Comparison of ENCODE assay signal across 26 cellular contexts in genomic region chr9:126462617-126463016, GRCh38.
"Had no signal": no experiment of that assay in that cellular context is flagged by ENCODE, and none has a peak within 500 bp of the region (broad histone marks: within the 10 kb centered on the region; RNA-seq: fewer than 3 reads in every experiment).

No MANE protein-coding gene starts in this region.

- H3K36me3 Mint-ChIP-seq: activated CD4-positive, alpha-beta memory T cell treated with anti-CD3 and anti-CD28 coated beads for 36 hours; activated naive CD4-positive, alpha-beta T cell treated with anti-CD3 and anti-CD28 coated beads, Interleukin-2, amount 50 U/mL, for 24 hours had no signal

- H3K36me3 ChIP-seq: brain microvascular endothelial cell had no signal

- ATAC-seq: activated CD4-positive, alpha-beta T cell treated with anti-CD3 and anti-CD28 coated beads for 36 hours; activated CD8-positive, alpha-beta memory T cell treated with anti-CD3 and anti-CD28 coated beads, Interleukin-2, amount 10 ng/mL, durations not matched to agents 7 days and 5 days; activated CD8-positive, alpha-beta T cell treated with anti-CD3 and anti-CD28 coated beads, Interleukin-2, amount 10 ng/mL, durations not matched to agents 7 days and 5 days; esophagus mucosa had no signal

- H3K27me3 Mint-ChIP-seq: activated CD4-positive, alpha-beta memory T cell treated with anti-CD3 and anti-CD28 coated beads for 36 hours; activated CD4-positive, alpha-beta T cell treated with anti-CD3 and anti-CD28 coated beads for 36 hours; activated CD8-positive, alpha-beta memory T cell treated with anti-CD3 and anti-CD28 coated beads, Interleukin-2, amount 10 ng/mL, durations not matched to agents 7 days and 5 days; activated naive CD4-positive, alpha-beta T cell treated with anti-CD3 and anti-CD28 coated beads, Interleukin-2, amount 50 U/mL, for 24 hours; central memory CD8-positive, alpha-beta T cell had no signal

- DNase-seq: activated CD4-positive, alpha-beta memory T cell treated with anti-CD3 and anti-CD28 coated beads for 36 hours; activated CD4-positive, alpha-beta T cell treated with anti-CD3 and anti-CD28 coated beads for 36 hours; activated CD4-positive, alpha-beta T cell treated with anti-CD3 and anti-CD28 coated beads, Interleukin-2, amount 10 ng/mL, durations not matched to agents 24 days and 14 days; activated CD4-positive, CD25-positive, alpha-beta regulatory T cell; activated CD4-positive, CD25-positive, alpha-beta regulatory T cell treated with anti-CD3 and anti-CD28 coated beads, Interleukin-2, amount 50 U/mL, for 72 hours; activated CD8-positive, alpha-beta memory T cell treated with anti-CD3 and anti-CD28 coated beads, Interleukin-2, amount 10 ng/mL, durations not matched to agents 7 days and 5 days; activated CD8-positive, alpha-beta memory T cell treated with anti-CD3 and anti-CD28 coated beads, Interleukin-2, amount 50 U/mL, for 4 hours; activated CD8-positive, alpha-beta T cell treated with anti-CD3 and anti-CD28 coated beads, Interleukin-2, amount 10 ng/mL, durations not matched to agents 7 days and 5 days; activated effector memory CD4-positive, alpha-beta T cell treated with anti-CD3 and anti-CD28 coated beads, Interleukin-2, amount 50 U/mL, for 16 hours; activated naive CD4-positive, alpha-beta T cell treated with anti-CD3 and anti-CD28 coated beads for 36 hours; activated T-cell treated with anti-CD3 and anti-CD28 coated beads, Interleukin-2, amount 50 U/mL, for 1 hour; activated T-cell treated with anti-CD3 and anti-CD28 coated beads, Interleukin-2, amount 50 U/mL, for 48 hours; amniotic stem cell; anterior cingulate cortex; brain microvascular endothelial cell; cortex of kidney; dermis blood vessel endothelial cell; effector CD8-positive, alpha-beta T cell; foreskin fibroblast; T-helper 1 cell; T-helper 2 cell had no signal

- H3K27ac ChIP-seq: brain microvascular endothelial cell had no signal

- H3K27ac Mint-ChIP-seq: activated CD4-positive, alpha-beta memory T cell treated with anti-CD3 and anti-CD28 coated beads for 36 hours; activated CD4-positive, alpha-beta T cell treated with anti-CD3 and anti-CD28 coated beads for 36 hours; activated CD4-positive, alpha-beta T cell treated with anti-CD3 and anti-CD28 coated beads, Interleukin-2, amount 10 ng/mL, durations not matched to agents 24 days and 14 days; activated CD8-positive, alpha-beta memory T cell treated with anti-CD3 and anti-CD28 coated beads, Interleukin-2, amount 10 ng/mL, durations not matched to agents 7 days and 5 days; activated CD8-positive, alpha-beta T cell treated with anti-CD3 and anti-CD28 coated beads, Interleukin-2, amount 10 ng/mL, durations not matched to agents 7 days and 5 days; activated naive CD4-positive, alpha-beta T cell treated with anti-CD3 and anti-CD28 coated beads for 36 hours; activated naive CD4-positive, alpha-beta T cell treated with anti-CD3 and anti-CD28 coated beads, Interleukin-2, amount 50 U/mL, for 24 hours; activated T-helper 1 cell treated with anti-CD3 and anti-CD28 coated beads, Interleukin-12 subunit alpha, Interleukin-12 subunit beta, Interleukin-2, Interleukin-4 antibody, amounts not matched to agents 30 ng/mL and 10 ng/mL and 1 ng/mL, durations not matched to agents 14 hours and 24 hours and 36 hours; activated T-helper 2 cell treated with anti-CD3 and anti-CD28 coated beads, Interferon-gamma antibody, Interleukin-2, Interleukin-4, amounts not matched to agents 10 μg/mL and 5 μg/mL and 100 μg/mL, durations not matched to agents 14 hours and 24 hours and 36 hours had no signal

- H3K9me3 Mint-ChIP-seq: activated CD4-positive, alpha-beta memory T cell treated with anti-CD3 and anti-CD28 coated beads for 36 hours; activated CD4-positive, alpha-beta T cell treated with anti-CD3 and anti-CD28 coated beads, Interleukin-2, amount 10 ng/mL, durations not matched to agents 24 days and 14 days; activated naive CD4-positive, alpha-beta T cell treated with anti-CD3 and anti-CD28 coated beads for 36 hours; activated naive CD4-positive, alpha-beta T cell treated with anti-CD3 and anti-CD28 coated beads, Interleukin-2, amount 50 U/mL, for 24 hours; activated T-helper 1 cell treated with anti-CD3 and anti-CD28 coated beads, Interleukin-12 subunit alpha, Interleukin-12 subunit beta, Interleukin-2, Interleukin-4 antibody, amounts not matched to agents 30 ng/mL and 10 ng/mL and 1 ng/mL, durations not matched to agents 14 hours and 24 hours and 36 hours; activated T-helper 2 cell treated with anti-CD3 and anti-CD28 coated beads, Interferon-gamma antibody, Interleukin-2, Interleukin-4, amounts not matched to agents 10 μg/mL and 5 μg/mL and 100 μg/mL, durations not matched to agents 14 hours and 24 hours and 36 hours; central memory CD8-positive, alpha-beta T cell had no signal

- H3K27me3 ChIP-seq: brain microvascular endothelial cell had no signal

- H3K4me3 Mint-ChIP-seq: activated CD4-positive, alpha-beta memory T cell treated with anti-CD3 and anti-CD28 coated beads for 36 hours; activated CD4-positive, alpha-beta T cell treated with anti-CD3 and anti-CD28 coated beads for 36 hours; activated CD4-positive, alpha-beta T cell treated with anti-CD3 and anti-CD28 coated beads, Interleukin-2, amount 10 ng/mL, durations not matched to agents 24 days and 14 days; activated CD8-positive, alpha-beta memory T cell treated with anti-CD3 and anti-CD28 coated beads, Interleukin-2, amount 10 ng/mL, durations not matched to agents 7 days and 5 days; activated CD8-positive, alpha-beta T cell treated with anti-CD3 and anti-CD28 coated beads, Interleukin-2, amount 10 ng/mL, durations not matched to agents 7 days and 5 days; activated naive CD4-positive, alpha-beta T cell treated with anti-CD3 and anti-CD28 coated beads for 36 hours; activated naive CD4-positive, alpha-beta T cell treated with anti-CD3 and anti-CD28 coated beads, Interleukin-2, amount 50 U/mL, for 24 hours; activated T-helper 1 cell treated with anti-CD3 and anti-CD28 coated beads, Interleukin-12 subunit alpha, Interleukin-12 subunit beta, Interleukin-2, Interleukin-4 antibody, amounts not matched to agents 30 ng/mL and 10 ng/mL and 1 ng/mL, durations not matched to agents 14 hours and 24 hours and 36 hours; central memory CD8-positive, alpha-beta T cell had no signal

- H3K4me1 Mint-ChIP-seq: activated CD4-positive, alpha-beta T cell treated with anti-CD3 and anti-CD28 coated beads for 36 hours; activated CD4-positive, alpha-beta T cell treated with anti-CD3 and anti-CD28 coated beads, Interleukin-2, amount 10 ng/mL, durations not matched to agents 24 days and 14 days had no signal
